Comparison of ENCODE assay signal across 8 cellular contexts in the genomic region with DNA sequence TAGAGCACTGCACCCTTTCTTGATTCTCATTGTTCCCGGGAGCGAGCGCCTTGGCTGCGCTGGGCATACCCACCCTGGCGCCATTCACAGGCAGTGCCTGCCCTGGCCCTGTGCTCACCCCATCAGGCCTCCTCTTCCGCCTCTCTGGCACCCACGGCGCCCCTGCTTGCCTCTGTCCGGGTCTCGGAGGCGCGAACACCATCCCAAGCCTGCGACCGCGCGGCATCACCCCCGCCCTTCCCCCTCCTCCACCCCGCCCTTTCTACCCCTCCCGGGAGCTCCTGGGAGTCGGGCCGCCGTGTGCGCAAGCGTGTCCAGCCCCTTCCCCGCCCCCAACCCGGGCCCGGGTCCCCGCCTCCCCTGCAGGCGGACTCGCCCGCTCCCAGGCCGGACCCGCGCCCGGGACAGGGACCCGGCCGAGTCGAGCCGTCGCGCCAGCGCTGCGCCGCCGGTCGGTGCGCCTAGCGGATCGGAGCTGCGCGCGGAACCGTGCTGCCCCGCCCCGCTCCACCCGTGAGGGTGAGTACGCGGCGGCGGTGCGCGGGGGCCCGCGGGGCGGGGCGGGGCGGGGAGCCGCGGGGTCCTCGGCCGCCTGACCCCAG. TPM values are rescaled to one million over a fixed set of nuclear protein-coding genes. Genes with fewer than 3 reads are reported as not detected.
A peak's percentile ranks its signal among the peaks of the same experiment; 100 is the strongest.
DNase-seq lines count a peak whose midpoint lies in the region; ATAC-seq and TF ChIP-seq lines count a peak whose summit lies in the region.

A gene with protein sequence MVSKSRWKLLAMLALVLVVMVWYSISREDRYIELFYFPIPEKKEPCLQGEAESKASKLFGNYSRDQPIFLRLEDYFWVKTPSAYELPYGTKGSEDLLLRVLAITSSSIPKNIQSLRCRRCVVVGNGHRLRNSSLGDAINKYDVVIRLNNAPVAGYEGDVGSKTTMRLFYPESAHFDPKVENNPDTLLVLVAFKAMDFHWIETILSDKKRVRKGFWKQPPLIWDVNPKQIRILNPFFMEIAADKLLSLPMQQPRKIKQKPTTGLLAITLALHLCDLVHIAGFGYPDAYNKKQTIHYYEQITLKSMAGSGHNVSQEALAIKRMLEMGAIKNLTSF (plus strand): TSS at position 363 of the 602 bp plus-strand sequence. CDS start 50,470 bp downstream, outside the sequence.

- peak; percentile 48 for DNase-seq in COR-L47 (lab: John Stamatoyannopoulos, UW)
- peak; percentile 36 for DNase-seq in HT1080 (ENCODE audit: low read depth)
- DNase-seq in RWPE1 (ENCODE audit: low spot score), result peak; percentile 82
- peak in 3 of 4 experiments; percentile 23 to 44 (median 34) for DNase-seq in activated naive CD4-positive, alpha-beta T cell (lab: John Stamatoyannopoulos, UW)
- peak; percentile 83 for DNase-seq in occipital lobe (lab: John Stamatoyannopoulos, UW)
- peak; percentile 80 to 87 for DNase-seq in suprapubic skin (ENCODE audit: low spot score in 2 of 2)

- TF ChIP-seq POLR2A in gastroesophageal sphincter (IDR thresholded peaks at IDR 0.05) (peak; percentile 36 to 53), suprapubic skin (IDR thresholded peaks at IDR 0.05) (no peak)

- CTCF ChIA-PET in RWPE1 (lab: Yijun Ruan, JAX), result interaction anchor here (0.9 to 2.5 kb wide), 2 partner anchors 45 to 125 kb away, joined by 3 to 11 read pairs; no protein-coding TSS in a partner anchor

- TF ChIP-seq EP300 in gastroesophageal sphincter (IDR thresholded peaks at IDR 0.05), result no peak
- no peak for TF ChIP-seq EP300 in suprapubic skin (IDR thresholded peaks at IDR 0.05)

- TF ChIP-seq CTCF in RWPE1 (conservative IDR thresholded peaks at IDR 0.05; ENCODE audit: low read depth), result no peak
- TF ChIP-seq CTCF in gastroesophageal sphincter (IDR thresholded peaks at IDR 0.05), result peak in 1 of 4 experiments; percentile 7
- no peak for TF ChIP-seq CTCF in suprapubic skin (IDR thresholded peaks at IDR 0.05)

- H3K4me1 ChIP-seq in gastroesophageal sphincter, result peaks cover 0 to 95% (median 40%) of the 10 kb centered on the region in 3 donors
- peaks cover 62% of the 10 kb centered on the region for H3K4me1 ChIP-seq in suprapubic skin

- POLR2A ChIA-PET in RWPE1 (lab: Yijun Ruan, JAX; ENCODE audit: low non-redundant PET), result interaction anchor here (0.6 to 1.0 kb wide), 2 partner anchors 11 to 60 kb away, joined by 3 read pairs; no protein-coding TSS in a partner anchor

- H3K4me3 ChIP-seq in gastroesophageal sphincter, result peak within 1 kb of the TSS; percentile 60 to 72
- H3K4me3 ChIP-seq in suprapubic skin, result peak within 1 kb of the TSS; percentile 67

- no peaks in the 10 kb centered on the region for H3K27me3 ChIP-seq in gastroesophageal sphincter
- H3K27me3 ChIP-seq in suprapubic skin, result no peaks in the 10 kb centered on the region

- H3K36me3 ChIP-seq in gastroesophageal sphincter (no peaks in the 10 kb centered on the region), suprapubic skin (no peaks in the 10 kb centered on the region)

- H3K9me3 ChIP-seq in gastroesophageal sphincter (no peaks in the 10 kb centered on the region), suprapubic skin (no peaks in the 10 kb centered on the region)

- no CpG with 5 or more reads among the region's 71 CpGs for WGBS in gastroesophageal sphincter (ENCODE audit: low coverage in 1 of 2), 2 donors
- WGBS in suprapubic skin, result 0% methylated on average over 5 of the region's 71 CpGs

- H3K27ac ChIP-seq in RWPE1 (peak within 1 kb of the TSS; percentile 90), gastroesophageal sphincter (peak within 1 kb of the TSS; percentile 25 to 92 (median 88)), suprapubic skin (peak within 1 kb of the TSS; percentile 83)

- ATAC-seq in GM19463 (IDR thresholded peaks at IDR 0.05; ENCODE audit: unreplicated experiment), result peak; percentile 68
- ATAC-seq in gastroesophageal sphincter, result peak; percentile 80

RNA-seq across cellular contexts. Expression of the gene that starts here (rescaled TPM):
- total RNA-seq in HT1080 (2014; rRNA removed; shearing (Covaris generic)), result 34.7 and 45.9 TPM in 2 replicates
- 40.6 and 41.2 TPM in 2 replicates for polyA plus RNA-seq in HT1080 (2015; cell fraction: cytosol; rRNA removed)
- polyA plus RNA-seq in HT1080 (2015; cell fraction: nucleus; rRNA removed), result 12.1 and 18.4 TPM in 2 replicates
- total RNA-seq in gastroesophageal sphincter (10 to 100 TPM; 42.1 to 56.2 (median 47.2) TPM), occipital lobe (15.0 TPM), suprapubic skin (10 to 100 TPM; 23.6 to 30.9 (median 26.9) TPM)

Comparison
In these comparisons a context has a peak if more than half of its experiments do, and no peak if none do; other contexts are left out.
1. Peak in every context shown above with its lines: DNase-seq, ATAC-seq, H3K4me3 ChIP-seq and H3K27ac ChIP-seq.
2. POLR2A ChIP-seq: peak in gastroesophageal sphincter (2 of 2); none in suprapubic skin (0 of 2).